Comparison of ENCODE assay signal across 8 cellular contexts in genomic region chr10:100046088-100046487, GRCh38. TPM values are rescaled to one million over a fixed set of nuclear protein-coding genes. Genes with fewer than 3 reads are reported as not detected.
A peak's percentile ranks its signal among the peaks of the same experiment; 100 is the strongest.
DNase-seq lines count a peak whose midpoint lies in the region; ATAC-seq, FAIRE-seq and TF ChIP-seq lines count a peak whose summit lies in the region.

No MANE protein-coding gene starts in this region.

- intact Hi-C loops in sigmoid colon (cut with DNase I) = loop anchor here (1.0 to 5.0 kb wide), 3 partner anchors 74 to 200 kb away; no protein-coding TSS in a partner anchor

- TF ChIP-seq POLR2A in sigmoid colon (IDR thresholded peaks at IDR 0.05) = no peak

- no peaks in the 10 kb centered on the region for H3F3A ChIP-seq in GM23338 (replicated peaks; ENCODE audit: low read depth)

- TF ChIP-seq EP300 in sigmoid colon (IDR thresholded peaks at IDR 0.05) = no peak

- no peak overlapping the region for H3K4me2 ChIP-seq in GM23338
- H3K4me2 ChIP-seq in astrocyte (ENCODE audit: low read length) = peak overlapping the region; percentile 10

- 14 to 24% methylated on average over 7 of the region's 7 CpGs for WGBS in sigmoid colon, 2 donors

- no peaks in the 10 kb centered on the region for H3K9me3 ChIP-seq in astrocyte (ENCODE audit: insufficient read depth, low read depth, low read length)
- no peaks in the 10 kb centered on the region for H3K9me3 ChIP-seq in sigmoid colon

- H3K27me3 Mint-ChIP-seq in GM23338 (ENCODE audit: insufficient read depth, low read depth, poor library complexity) (no peaks in the 10 kb centered on the region), astrocyte (ENCODE audit: low read depth, unreplicated experiment) (no peaks in the 10 kb centered on the region)

- H3K4me3 ChIP-seq in GM23338 = no peak overlapping the region
- no peak overlapping the region for H3K4me3 ChIP-seq in astrocyte (ENCODE audit: insufficient read depth, low read depth, low read length)
- H3K4me3 ChIP-seq in sigmoid colon = no peak overlapping the region

- TF ChIP-seq CTCF in GM23338 (conservative IDR thresholded peaks at IDR 0.05; ENCODE audit: low read depth in 2 of 2) (peak; percentile 95 to 98), astrocyte (IDR thresholded peaks at IDR 0.05; ENCODE audit: insufficient read depth, low read depth, low read length) (peak; percentile 93), sigmoid colon (IDR thresholded peaks at IDR 0.05) (peak; percentile 71 to 93 (median 90))

- no peaks in the 10 kb centered on the region for H3K36me3 Mint-ChIP-seq in GM23338 (ENCODE audit: low read depth)
- H3K36me3 Mint-ChIP-seq in astrocyte (ENCODE audit: low read depth, unreplicated experiment) = no peaks in the 10 kb centered on the region

- no peaks in the 10 kb centered on the region for H3K27me3 ChIP-seq in GM23338 (ENCODE audit: insufficient read depth)
- H3K27me3 ChIP-seq in astrocyte (ENCODE audit: insufficient read depth, low read length) = no peaks in the 10 kb centered on the region
- no peaks in the 10 kb centered on the region for H3K27me3 ChIP-seq in sigmoid colon

- H3K36me3 ChIP-seq in GM23338 (ENCODE audit: insufficient read depth) = no peaks in the 10 kb centered on the region
- H3K36me3 ChIP-seq in astrocyte (ENCODE audit: insufficient read depth, low read length) = no peaks in the 10 kb centered on the region
- H3K36me3 ChIP-seq in sigmoid colon = no peaks in the 10 kb centered on the region

- H3K4me1 ChIP-seq in GM23338 (ENCODE audit: insufficient read depth) = peaks cover 12% of the 10 kb centered on the region; the same call in 1 of the 2 replicates
- peaks cover 3% of the 10 kb centered on the region for H3K4me1 ChIP-seq in astrocyte (ENCODE audit: insufficient read depth, low read length)
- H3K4me1 ChIP-seq in sigmoid colon = peaks cover 0 to 9% (median 2%) of the 10 kb centered on the region in 4 donors

- in situ Hi-C loops in Caki2 (cut with HindIII; ENCODE audit: low pct_unique_long_range_greater_than_20kb, low sequenced_read_pairs) = no loop called here

- DNase-seq in Caki2 (ENCODE audit: low read depth) (peak; percentile 56), GM23338 (ENCODE audit: low spot score) (peak; percentile 96), NCI-H1694 (lab: John Stamatoyannopoulos, UW) (peak; percentile 57), T-helper 9 cell (peak; percentile 87), astrocyte (ENCODE audit: low read depth) (peak; percentile 55), hippocampal formation (lab: John Stamatoyannopoulos, UW) (peak; percentile 58 to 67), sigmoid colon (peak; percentile 92)

- no peaks in the 10 kb centered on the region for H3K79me2 ChIP-seq in GM23338 (replicated peaks; ENCODE audit: insufficient read depth)
- no peaks in the 10 kb centered on the region for H3K79me2 ChIP-seq in astrocyte (ENCODE audit: insufficient read depth, low read length)

- no peaks in the 10 kb centered on the region for H3K9me2 ChIP-seq in GM23338 (ENCODE audit: insufficient read depth)

- H2AFZ ChIP-seq in GM23338 = peak overlapping the region; percentile 86; the same call in 1 of the 2 replicates
- H2AFZ ChIP-seq in astrocyte (ENCODE audit: low read depth, low read length) = peak overlapping the region; percentile 76

- FAIRE-seq in astrocyte (lab: Jason Lieb, UNC) = no peak

- ATAC-seq in GM23338 = peak; percentile 96
- ATAC-seq in HG02973 (IDR thresholded peaks at IDR 0.05; ENCODE audit: unreplicated experiment) = no peak

- no peaks in the 10 kb centered on the region for H4K20me1 ChIP-seq in GM23338 (replicated peaks; ENCODE audit: insufficient read depth)
- no peaks in the 10 kb centered on the region for H4K20me1 ChIP-seq in astrocyte (ENCODE audit: insufficient read depth, low read length)

- H3K9ac ChIP-seq in astrocyte (ENCODE audit: low read length) = no peak overlapping the region

- H3K4me3 Mint-ChIP-seq in GM23338 (no peak overlapping the region), astrocyte (ENCODE audit: unreplicated experiment) (no peak overlapping the region)

- no peaks in the 10 kb centered on the region for H3K9me3 Mint-ChIP-seq in GM23338
- no peaks in the 10 kb centered on the region for H3K9me3 Mint-ChIP-seq in astrocyte (ENCODE audit: unreplicated experiment)

- H3K27ac Mint-ChIP-seq in GM23338 (no peak overlapping the region), astrocyte (ENCODE audit: unreplicated experiment) (no peak overlapping the region)

- H3K4me1 Mint-ChIP-seq in GM23338 (peaks cover 18% of the 10 kb centered on the region), astrocyte (ENCODE audit: low read depth, unreplicated experiment) (peaks cover 10% of the 10 kb centered on the region)

- H3K27ac ChIP-seq in GM23338 (ENCODE audit: low read depth) = no peak overlapping the region
- H3K27ac ChIP-seq in astrocyte (ENCODE audit: low read depth, low read length) = no peak overlapping the region
- H3K27ac ChIP-seq in sigmoid colon = no peak overlapping the region

TF ChIP-seq in GM23338, 12 proteins besides CTCF, POLR2A, EP300 and RAD21 (continues in another document):
- TF ChIP-seq JUNB (IDR thresholded peaks at IDR 0.05; ENCODE audit: unreplicated experiment) = no peak
- no peak for TF ChIP-seq STAT1 (IDR thresholded peaks at IDR 0.05; ENCODE audit: unreplicated experiment)
- TF ChIP-seq CREB1 (CRISPR knock-in tag; IDR thresholded peaks at IDR 0.05; ENCODE audit: low read depth) = no peak
- TF ChIP-seq EZH2 (IDR thresholded peaks at IDR 0.05; ENCODE audit: low read depth, unreplicated experiment) = no peak
- no peak for TF ChIP-seq ZNF114 (CRISPR knock-in tag; IDR thresholded peaks at IDR 0.05)
- TF ChIP-seq, protein P1, sequence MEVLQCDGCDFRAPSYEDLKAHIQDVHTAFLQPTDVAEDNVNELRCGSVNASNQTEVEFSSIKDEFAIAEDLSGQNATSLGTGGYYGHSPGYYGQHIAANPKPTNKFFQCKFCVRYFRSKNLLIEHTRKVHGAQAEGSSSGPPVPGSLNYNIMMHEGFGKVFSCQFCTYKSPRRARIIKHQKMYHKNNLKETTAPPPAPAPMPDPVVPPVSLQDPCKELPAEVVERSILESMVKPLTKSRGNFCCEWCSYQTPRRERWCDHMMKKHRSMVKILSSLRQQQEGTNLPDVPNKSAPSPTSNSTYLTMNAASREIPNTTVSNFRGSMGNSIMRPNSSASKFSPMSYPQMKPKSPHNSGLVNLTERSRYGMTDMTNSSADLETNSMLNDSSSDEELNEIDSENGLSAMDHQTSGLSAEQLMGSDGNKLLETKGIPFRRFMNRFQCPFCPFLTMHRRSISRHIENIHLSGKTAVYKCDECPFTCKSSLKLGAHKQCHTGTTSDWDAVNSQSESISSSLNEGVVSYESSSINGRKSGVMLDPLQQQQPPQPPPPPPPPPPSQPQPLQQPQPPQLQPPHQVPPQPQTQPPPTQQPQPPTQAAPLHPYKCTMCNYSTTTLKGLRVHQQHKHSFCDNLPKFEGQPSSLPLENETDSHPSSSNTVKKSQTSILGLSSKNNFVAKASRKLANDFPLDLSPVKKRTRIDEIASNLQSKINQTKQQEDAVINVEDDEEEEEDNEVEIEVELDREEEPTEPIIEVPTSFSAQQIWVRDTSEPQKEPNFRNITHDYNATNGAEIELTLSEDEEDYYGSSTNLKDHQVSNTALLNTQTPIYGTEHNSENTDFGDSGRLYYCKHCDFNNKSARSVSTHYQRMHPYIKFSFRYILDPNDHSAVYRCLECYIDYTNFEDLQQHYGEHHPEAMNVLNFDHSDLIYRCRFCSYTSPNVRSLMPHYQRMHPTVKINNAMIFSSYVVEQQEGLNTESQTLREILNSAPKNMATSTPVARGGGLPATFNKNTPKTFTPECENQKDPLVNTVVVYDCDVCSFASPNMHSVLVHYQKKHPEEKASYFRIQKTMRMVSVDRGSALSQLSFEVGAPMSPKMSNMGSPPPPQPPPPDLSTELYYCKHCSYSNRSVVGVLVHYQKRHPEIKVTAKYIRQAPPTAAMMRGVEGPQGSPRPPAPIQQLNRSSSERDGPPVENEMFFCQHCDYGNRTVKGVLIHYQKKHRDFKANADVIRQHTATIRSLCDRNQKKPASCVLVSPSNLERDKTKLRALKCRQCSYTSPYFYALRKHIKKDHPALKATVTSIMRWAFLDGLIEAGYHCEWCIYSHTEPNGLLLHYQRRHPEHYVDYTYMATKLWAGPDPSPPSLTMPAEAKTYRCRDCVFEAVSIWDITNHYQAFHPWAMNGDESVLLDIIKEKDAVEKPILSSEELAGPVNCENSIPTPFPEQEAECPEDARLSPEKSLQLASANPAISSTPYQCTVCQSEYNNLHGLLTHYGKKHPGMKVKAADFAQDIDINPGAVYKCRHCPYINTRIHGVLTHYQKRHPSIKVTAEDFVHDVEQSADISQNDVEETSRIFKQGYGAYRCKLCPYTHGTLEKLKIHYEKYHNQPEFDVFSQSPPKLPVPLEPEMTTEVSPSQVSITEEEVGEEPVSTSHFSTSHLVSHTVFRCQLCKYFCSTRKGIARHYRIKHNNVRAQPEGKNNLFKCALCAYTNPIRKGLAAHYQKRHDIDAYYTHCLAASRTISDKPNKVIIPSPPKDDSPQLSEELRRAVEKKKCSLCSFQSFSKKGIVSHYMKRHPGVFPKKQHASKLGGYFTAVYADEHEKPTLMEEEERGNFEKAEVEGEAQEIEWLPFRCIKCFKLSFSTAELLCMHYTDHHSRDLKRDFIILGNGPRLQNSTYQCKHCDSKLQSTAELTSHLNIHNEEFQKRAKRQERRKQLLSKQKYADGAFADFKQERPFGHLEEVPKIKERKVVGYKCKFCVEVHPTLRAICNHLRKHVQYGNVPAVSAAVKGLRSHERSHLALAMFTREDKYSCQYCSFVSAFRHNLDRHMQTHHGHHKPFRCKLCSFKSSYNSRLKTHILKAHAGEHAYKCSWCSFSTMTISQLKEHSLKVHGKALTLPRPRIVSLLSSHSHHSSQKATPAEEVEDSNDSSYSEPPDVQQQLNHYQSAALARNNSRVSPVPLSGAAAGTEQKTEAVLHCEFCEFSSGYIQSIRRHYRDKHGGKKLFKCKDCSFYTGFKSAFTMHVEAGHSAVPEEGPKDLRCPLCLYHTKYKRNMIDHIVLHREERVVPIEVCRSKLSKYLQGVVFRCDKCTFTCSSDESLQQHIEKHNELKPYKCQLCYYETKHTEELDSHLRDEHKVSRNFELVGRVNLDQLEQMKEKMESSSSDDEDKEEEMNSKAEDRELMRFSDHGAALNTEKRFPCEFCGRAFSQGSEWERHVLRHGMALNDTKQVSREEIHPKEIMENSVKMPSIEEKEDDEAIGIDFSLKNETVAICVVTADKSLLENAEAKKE (CRISPR knock-in tag; IDR thresholded peaks at IDR 0.05) = no peak

RNA-seq across cellular contexts. Expression of gene CPN1, which starts 35.6 kb away (rescaled TPM):
- not detected in 2 replicates for total RNA-seq in Caki2 (2014; rRNA removed; shearing (Covaris generic); ENCODE audit: low replicate concordance)
- total RNA-seq in GM23338 (2014; rRNA removed; shearing (Covaris generic)) = not detected in 2 replicates
- polyA plus RNA-seq in GM23338 (2016; fragmentation: Nextera tagmentation; extraction: Ambion mirVana) (0.32 TPM in 1 of 2 replicates, not detected in the other), sigmoid colon (under 1 TPM in 1 of 3 donors, not detected in 2; 0.60 TPM)
- total RNA-seq in astrocyte (not detected in 2 replicates), sigmoid colon (not detected)

RNA-seq across cellular contexts. Expression of gene DNMBP, which starts 36.3 kb away (rescaled TPM):
- total RNA-seq in Caki2 (2014; rRNA removed; shearing (Covaris generic); ENCODE audit: low replicate concordance) = 6.0 and 6.2 TPM in 2 replicates
- 25.7 and 31.2 TPM in 2 replicates for total RNA-seq in GM23338 (2014; rRNA removed; shearing (Covaris generic))
- polyA plus RNA-seq in GM23338 (2016; fragmentation: Nextera tagmentation; extraction: Ambion mirVana) = 13.4 and 13.5 TPM in 2 replicates
- 17.7 and 24.8 TPM in 2 replicates for total RNA-seq in astrocyte
- 10 to 100 TPM; 15.0 to 21.6 (median 16.0) TPM for total RNA-seq in sigmoid colon
- 10 to 100 TPM; 18.6 to 21.2 (median 19.9) TPM for polyA plus RNA-seq in sigmoid colon
